ENCODE assay signal across 25 cellular contexts in the genomic region with DNA sequence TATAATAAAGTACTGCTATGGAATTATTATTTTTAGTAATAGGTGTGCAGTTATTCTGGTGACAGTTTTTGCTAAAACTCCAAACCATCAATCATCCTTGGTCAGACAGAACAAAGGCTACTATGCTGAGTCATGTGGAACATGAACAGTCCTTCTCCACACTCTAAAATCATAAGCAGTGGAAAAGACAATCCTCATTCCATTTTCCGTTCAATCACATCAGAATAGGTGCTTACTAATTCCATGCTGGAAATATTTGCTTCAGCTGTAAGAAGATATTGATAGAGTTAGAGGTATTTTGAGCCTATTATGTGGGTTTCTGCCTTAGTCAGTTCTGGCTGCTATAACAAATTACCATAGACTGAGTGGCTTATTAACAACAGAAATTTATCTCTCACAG.
DNase-seq lines count a peak whose midpoint lies in the region; ATAC-seq, FAIRE-seq and TF ChIP-seq lines count a peak whose summit lies in the region.
"Had no signal": no experiment of that assay in that cellular context is flagged by ENCODE, and none has a peak within 500 bp of the region (broad histone marks: within the 10 kb centered on the region; RNA-seq: fewer than 3 reads in every experiment).

No MANE protein-coding gene starts in this region.

- POLR2A ChIA-PET in K562 (lab: Yijun Ruan, JAX) = no interaction called here

- H3K4me1 ChIP-seq in K562 (replicated peaks in 1 of 2; ENCODE audit: control insufficient read depth in 2 of 2, insufficient read depth in 2 of 2, low read length in 2 of 2) (no peaks in the 10 kb centered on the region), psoas muscle (peaks cover 31% of the 10 kb centered on the region)
- H3K4me1 ChIP-seq: HAP-1 had no signal

- WGBS in K562 (ENCODE audit: insufficient coverage, low coverage, missing lambda C conversion rate) = 0% methylated on average over 1 of the region's 1 CpG
- WGBS in psoas muscle, 3 donors = 48 to 56% (median 48%) methylated on average over 1 of the region's 1 CpG

- no peaks in the 10 kb centered on the region for H3K4me1 Mint-ChIP-seq in natural killer cell treated with Interleukin-12 subunit alpha and Interleukin-12 subunit beta and Interleukin-15 and Interleukin-18, amount 100 ng/mL, for 72 hours (ENCODE audit: low read depth in 2 of 2)
- H3K4me1 Mint-ChIP-seq in activated T-cell treated with anti-CD3 and anti-CD28 coated beads, Interleukin-2, amount 50 U/mL, for 24 hours (ENCODE audit: low read depth) = no peaks in the 10 kb centered on the region

- H3K9ac ChIP-seq in K562 (ENCODE audit: insufficient read depth in 1 of 2, low read depth in 2 of 2, low read length in 2 of 2) = no peak overlapping the region

- no peak for ATAC-seq in K562
- ATAC-seq in psoas muscle = no peak
- ATAC-seq in natural killer cell treated with Interleukin-12 subunit alpha and Interleukin-12 subunit beta and Interleukin-15 and Interleukin-18, amount 100 ng/mL, for 72 hours = no peak
- ATAC-seq: CD8-positive, alpha-beta T cell; Panc1 had no signal

- no peak overlapping the region for H3K27ac ChIP-seq in K562 (ENCODE audit: extremely low read depth, low read depth, low read length)
- H3K27ac ChIP-seq in layer of hippocampus (ENCODE audit: low read depth, low read length) = peak overlapping the region; percentile 13
- peak overlapping the region; percentile 63 for H3K27ac ChIP-seq in psoas muscle

- H3K79me2 ChIP-seq in K562 (ENCODE audit: control insufficient read depth, insufficient read depth, low read length) = no peaks in the 10 kb centered on the region

- H3K9me3 ChIP-seq in K562 (replicated peaks; ENCODE audit: control insufficient read depth, insufficient read depth, low read depth, low read length) (no peaks in the 10 kb centered on the region; the same call in 1 of the 2 replicates), psoas muscle (no peaks in the 10 kb centered on the region)
- H3K9me3 ChIP-seq: HAP-1 had no signal

- TF ChIP-seq RAD21 in K562 (CRISPR knock-in tag; conservative IDR thresholded peaks at IDR 0.05 in 1 of 2, IDR thresholded peaks at IDR 0.05 in 1 of 2) = no peak

- CTCF ChIA-PET in K562 (lab: Yijun Ruan, JAX; ENCODE audit: low intra/inter-chr PET ratio) = no interaction called here

- no peaks in the 10 kb centered on the region for H3K9me3 Mint-ChIP-seq in natural killer cell treated with Interleukin-12 subunit alpha and Interleukin-12 subunit beta and Interleukin-15 and Interleukin-18, amount 100 ng/mL, for 72 hours
- H3K9me3 Mint-ChIP-seq in activated T-cell treated with anti-CD3 and anti-CD28 coated beads, Interleukin-2, amount 50 U/mL, for 24 hours = no peaks in the 10 kb centered on the region
- H3K9me3 Mint-ChIP-seq: CD8-positive, alpha-beta T cell; HFFc6 had no signal

- no peaks in the 10 kb centered on the region for H3K27me3 ChIP-seq in K562 (ENCODE audit: control insufficient read depth in 2 of 2, insufficient read depth in 2 of 2, low read length in 2 of 2)
- no peaks in the 10 kb centered on the region for H3K27me3 ChIP-seq in layer of hippocampus (ENCODE audit: control insufficient read depth, insufficient read depth, low read length)
- no peaks in the 10 kb centered on the region for H3K27me3 ChIP-seq in psoas muscle (ENCODE audit: insufficient read depth in 3 of 3, low read length in 2 of 3)

- H3K36me3 Mint-ChIP-seq in natural killer cell treated with Interleukin-12 subunit alpha and Interleukin-12 subunit beta and Interleukin-15 and Interleukin-18, amount 100 ng/mL, for 72 hours = no peaks in the 10 kb centered on the region
- no peaks in the 10 kb centered on the region for H3K36me3 Mint-ChIP-seq in activated T-cell treated with anti-CD3 and anti-CD28 coated beads, Interleukin-2, amount 50 U/mL, for 24 hours (ENCODE audit: low read depth)
- H3K36me3 Mint-ChIP-seq: CD8-positive, alpha-beta T cell had no signal

- H3K27me3 Mint-ChIP-seq in natural killer cell treated with Interleukin-12 subunit alpha and Interleukin-12 subunit beta and Interleukin-15 and Interleukin-18, amount 100 ng/mL, for 72 hours = no peaks in the 10 kb centered on the region
- H3K27me3 Mint-ChIP-seq in activated T-cell treated with anti-CD3 and anti-CD28 coated beads, Interleukin-2, amount 50 U/mL, for 24 hours = no peaks in the 10 kb centered on the region

- H3K9me1 ChIP-seq in K562 (ENCODE audit: control insufficient read depth, insufficient read depth, low read length) = no peaks in the 10 kb centered on the region

- H2AFZ ChIP-seq in K562 (ENCODE audit: low read depth, low read length) = no peak overlapping the region

- DNase-seq in K562 (ENCODE audit: extremely low read depth in 1 of 4, low spot score in 3 of 4) (no peak), psoas muscle (no peak)
- no peak for DNase-seq in natural killer cell treated with Interleukin-12 subunit alpha and Interleukin-12 subunit beta and Interleukin-15 and Interleukin-18, amount 100 ng/mL, for 72 hours (ENCODE audit: low spot score)
- no peak for DNase-seq in activated T-cell treated with anti-CD3 and anti-CD28 coated beads, Interleukin-2, amount 50 U/mL, for 24 hours
- DNase-seq in stimulated activated CD4-positive, alpha-beta T cell treated with anti-CD3 and anti-CD28 coated beads, Interleukin-4, amount 100 ng/mL, for 4 hours = no peak
- no peak for DNase-seq in central memory CD4-positive, alpha-beta T cell
- DNase-seq: C1 segment of cervical spinal cord; CD8-positive, alpha-beta T cell; DMS 273 treated with DMSO at 0.1 percent for 48 hours; DND-41; GOT3; HFFc6; KBM-7; MV-4-11; NCI-H1105; NCI-H146; NCI-H1930; NCI-H2107; NCI-H526; SHP77 treated with DMSO at 0.1 percent for 48 hours had no signal

- H3K27ac Mint-ChIP-seq in natural killer cell treated with Interleukin-12 subunit alpha and Interleukin-12 subunit beta and Interleukin-15 and Interleukin-18, amount 100 ng/mL, for 72 hours = no peak overlapping the region
- no peak overlapping the region for H3K27ac Mint-ChIP-seq in activated T-cell treated with anti-CD3 and anti-CD28 coated beads, Interleukin-2, amount 50 U/mL, for 24 hours
- H3K27ac Mint-ChIP-seq: CD8-positive, alpha-beta T cell; HFFc6 had no signal

- H3K4me2 ChIP-seq in K562 (ENCODE audit: insufficient read depth, low read length) = no peak overlapping the region

- intact Hi-C loops in K562 (cut with micrococcal nuclease) = no loop called here
- intact Hi-C loops in psoas muscle (cut with DNase I) = no loop called here

- no peaks in the 10 kb centered on the region for H4K20me1 ChIP-seq in K562 (replicated peaks; ENCODE audit: control insufficient read depth, insufficient read depth, low read length)

- no peak overlapping the region for H3K4me3 Mint-ChIP-seq in natural killer cell treated with Interleukin-12 subunit alpha and Interleukin-12 subunit beta and Interleukin-15 and Interleukin-18, amount 100 ng/mL, for 72 hours
- no peak overlapping the region for H3K4me3 Mint-ChIP-seq in activated T-cell treated with anti-CD3 and anti-CD28 coated beads, Interleukin-2, amount 50 U/mL, for 24 hours
- H3K4me3 Mint-ChIP-seq: CD8-positive, alpha-beta T cell; HFFc6 had no signal

- no peak for TF ChIP-seq EP300 in K562 (IDR thresholded peaks at IDR 0.05; ENCODE audit: low read length)

- no TSS peak for BruUV-seq in K562 (replicated peaks; lab: Mats Ljungman, UMichigan)

- TF ChIP-seq CTCF in K562 (IDR thresholded peaks at IDR 0.05 in 2 of 3, conservative IDR thresholded peaks at IDR 0.05 in 1 of 3; ENCODE audit: insufficient read depth in 2 of 3, low read depth in 1 of 3, low read length in 3 of 3) = no peak
- TF ChIP-seq CTCF in psoas muscle (IDR thresholded peaks at IDR 0.05) = no peak

- TF ChIP-seq POLR2A in K562 (conservative IDR thresholded peaks at IDR 0.05) = no peak

- no peak overlapping the region for H3K4me3 ChIP-seq in K562
- peak overlapping the region; percentile 1 for H3K4me3 ChIP-seq in psoas muscle
- H3K4me3 ChIP-seq: HAP-1 had no signal

- in situ Hi-C loops in K562 (cut with MboI) = no loop called here

- H3K36me3 ChIP-seq in K562 (ENCODE audit: control insufficient read depth, insufficient read depth, low read length) = no peaks in the 10 kb centered on the region
- peaks cover 0 to 3% of the 10 kb centered on the region in 2 donors for H3K36me3 ChIP-seq in psoas muscle (ENCODE audit: insufficient read depth in 1 of 2, low read depth in 1 of 2)
- H3K36me3 ChIP-seq: HAP-1 had no signal

- FAIRE-seq in K562 (lab: Jason Lieb, UNC) = no peak
- FAIRE-seq: GM12892, HTR-8/SVneo had no signal

TF ChIP-seq in K562, 482 proteins besides CTCF, POLR2A, EP300 and RAD21 (continues in another document):
- TF ChIP-seq CBFA2T3 (IDR thresholded peaks at IDR 0.05) (no peak), MAFG (tag; conservative IDR thresholded peaks at IDR 0.05) (0 out of 2 replicates have a peak, but pooled peaks have one; percentile 26), ZNF239 (CRISPR knock-in tag; IDR thresholded peaks at IDR 0.05) (no peak), RBFOX2 (IDR thresholded peaks at IDR 0.05; ENCODE audit: low read depth, low read length) (no peak), MEIS2 (IDR thresholded peaks at IDR 0.05; ENCODE audit: partially characterized antibody) (peak; percentile 46), HDAC8 (tag; IDR thresholded peaks at IDR 0.05) (no peak), BHLHE40 (IDR thresholded peaks at IDR 0.05; ENCODE audit: low read length) (no peak), TCF7 (IDR thresholded peaks at IDR 0.05; ENCODE audit: borderline replicate concordance) (no peak)
- TF ChIP-seq, protein P1, sequence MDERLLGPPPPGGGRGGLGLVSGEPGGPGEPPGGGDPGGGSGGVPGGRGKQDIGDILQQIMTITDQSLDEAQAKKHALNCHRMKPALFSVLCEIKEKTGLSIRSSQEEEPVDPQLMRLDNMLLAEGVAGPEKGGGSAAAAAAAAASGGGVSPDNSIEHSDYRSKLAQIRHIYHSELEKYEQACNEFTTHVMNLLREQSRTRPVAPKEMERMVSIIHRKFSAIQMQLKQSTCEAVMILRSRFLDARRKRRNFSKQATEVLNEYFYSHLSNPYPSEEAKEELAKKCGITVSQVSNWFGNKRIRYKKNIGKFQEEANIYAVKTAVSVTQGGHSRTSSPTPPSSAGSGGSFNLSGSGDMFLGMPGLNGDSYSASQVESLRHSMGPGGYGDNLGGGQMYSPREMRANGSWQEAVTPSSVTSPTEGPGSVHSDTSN (CRISPR knock-in tag; IDR thresholded peaks at IDR 0.05; ENCODE audit: low read depth) = no peak
- TF ChIP-seq, protein P1 (tag; conservative IDR thresholded peaks at IDR 0.05; ENCODE audit: low read depth) = peak; percentile 67
